1 cellular context compared by ENCODE assay signal in the genomic region with DNA sequence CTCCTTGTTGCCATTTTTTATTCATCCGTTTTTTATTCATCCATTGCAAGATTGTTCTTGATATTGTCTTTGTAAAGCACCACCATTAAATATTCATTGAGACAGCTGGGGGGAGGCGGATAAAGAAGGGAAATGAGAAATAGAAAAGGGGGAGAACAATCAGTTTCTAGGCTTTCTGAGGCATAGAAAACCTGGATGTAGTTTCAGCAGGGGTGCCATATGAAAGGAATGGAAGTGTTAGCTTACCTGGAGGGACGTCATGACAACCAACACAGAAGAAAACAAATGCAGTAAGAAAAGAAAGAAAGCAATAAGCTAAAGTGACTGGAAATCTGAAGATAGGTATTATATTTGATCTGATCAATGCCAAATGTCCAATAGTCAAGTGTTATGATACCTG.
TF ChIP-seq lines count a peak whose summit lies in the region.

No MANE protein-coding gene starts in this region.

TF ChIP-seq in WTC11, 78 proteins besides CTCF, POLR2A, EP300 and RAD21 (continued from another document):
- TF ChIP-seq, protein P1, sequence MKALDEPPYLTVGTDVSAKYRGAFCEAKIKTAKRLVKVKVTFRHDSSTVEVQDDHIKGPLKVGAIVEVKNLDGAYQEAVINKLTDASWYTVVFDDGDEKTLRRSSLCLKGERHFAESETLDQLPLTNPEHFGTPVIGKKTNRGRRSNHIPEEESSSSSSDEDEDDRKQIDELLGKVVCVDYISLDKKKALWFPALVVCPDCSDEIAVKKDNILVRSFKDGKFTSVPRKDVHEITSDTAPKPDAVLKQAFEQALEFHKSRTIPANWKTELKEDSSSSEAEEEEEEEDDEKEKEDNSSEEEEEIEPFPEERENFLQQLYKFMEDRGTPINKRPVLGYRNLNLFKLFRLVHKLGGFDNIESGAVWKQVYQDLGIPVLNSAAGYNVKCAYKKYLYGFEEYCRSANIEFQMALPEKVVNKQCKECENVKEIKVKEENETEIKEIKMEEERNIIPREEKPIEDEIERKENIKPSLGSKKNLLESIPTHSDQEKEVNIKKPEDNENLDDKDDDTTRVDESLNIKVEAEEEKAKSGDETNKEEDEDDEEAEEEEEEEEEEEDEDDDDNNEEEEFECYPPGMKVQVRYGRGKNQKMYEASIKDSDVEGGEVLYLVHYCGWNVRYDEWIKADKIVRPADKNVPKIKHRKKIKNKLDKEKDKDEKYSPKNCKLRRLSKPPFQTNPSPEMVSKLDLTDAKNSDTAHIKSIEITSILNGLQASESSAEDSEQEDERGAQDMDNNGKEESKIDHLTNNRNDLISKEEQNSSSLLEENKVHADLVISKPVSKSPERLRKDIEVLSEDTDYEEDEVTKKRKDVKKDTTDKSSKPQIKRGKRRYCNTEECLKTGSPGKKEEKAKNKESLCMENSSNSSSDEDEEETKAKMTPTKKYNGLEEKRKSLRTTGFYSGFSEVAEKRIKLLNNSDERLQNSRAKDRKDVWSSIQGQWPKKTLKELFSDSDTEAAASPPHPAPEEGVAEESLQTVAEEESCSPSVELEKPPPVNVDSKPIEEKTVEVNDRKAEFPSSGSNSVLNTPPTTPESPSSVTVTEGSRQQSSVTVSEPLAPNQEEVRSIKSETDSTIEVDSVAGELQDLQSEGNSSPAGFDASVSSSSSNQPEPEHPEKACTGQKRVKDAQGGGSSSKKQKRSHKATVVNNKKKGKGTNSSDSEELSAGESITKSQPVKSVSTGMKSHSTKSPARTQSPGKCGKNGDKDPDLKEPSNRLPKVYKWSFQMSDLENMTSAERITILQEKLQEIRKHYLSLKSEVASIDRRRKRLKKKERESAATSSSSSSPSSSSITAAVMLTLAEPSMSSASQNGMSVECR (CRISPR knock-in tag; IDR thresholded peaks at IDR 0.05; ENCODE audit: borderline replicate concordance) = no peak
- TF ChIP-seq, protein P2, sequence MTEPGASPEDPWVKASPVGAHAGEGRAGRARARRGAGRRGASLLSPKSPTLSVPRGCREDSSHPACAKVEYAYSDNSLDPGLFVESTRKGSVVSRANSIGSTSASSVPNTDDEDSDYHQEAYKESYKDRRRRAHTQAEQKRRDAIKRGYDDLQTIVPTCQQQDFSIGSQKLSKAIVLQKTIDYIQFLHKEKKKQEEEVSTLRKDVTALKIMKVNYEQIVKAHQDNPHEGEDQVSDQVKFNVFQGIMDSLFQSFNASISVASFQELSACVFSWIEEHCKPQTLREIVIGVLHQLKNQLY (CRISPR knock-in tag; IDR thresholded peaks at IDR 0.05) = no peak
- TF ChIP-seq MXD4 (CRISPR knock-in tag; IDR thresholded peaks at IDR 0.05; ENCODE audit: borderline replicate concordance) = no peak
- TF ChIP-seq, protein P3, sequence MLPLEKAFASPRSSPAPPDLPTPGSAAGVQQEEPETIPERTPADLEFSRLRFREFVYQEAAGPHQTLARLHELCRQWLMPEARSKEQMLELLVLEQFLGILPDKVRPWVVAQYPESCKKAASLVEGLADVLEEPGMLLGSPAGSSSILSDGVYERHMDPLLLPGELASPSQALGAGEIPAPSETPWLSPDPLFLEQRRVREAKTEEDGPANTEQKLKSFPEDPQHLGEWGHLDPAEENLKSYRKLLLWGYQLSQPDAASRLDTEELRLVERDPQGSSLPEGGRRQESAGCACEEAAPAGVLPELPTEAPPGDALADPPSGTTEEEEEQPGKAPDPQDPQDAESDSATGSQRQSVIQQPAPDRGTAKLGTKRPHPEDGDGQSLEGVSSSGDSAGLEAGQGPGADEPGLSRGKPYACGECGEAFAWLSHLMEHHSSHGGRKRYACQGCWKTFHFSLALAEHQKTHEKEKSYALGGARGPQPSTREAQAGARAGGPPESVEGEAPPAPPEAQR (CRISPR knock-in tag; IDR thresholded peaks at IDR 0.05) = no peak
- no peak for TF ChIP-seq ATF1 (CRISPR knock-in tag; IDR thresholded peaks at IDR 0.05)
